In genomic region chr20:45387274-45387673, GRCh38 we compare ENCODE assay signal across 25 cellular contexts. TPM values are rescaled to one million over a fixed set of nuclear protein-coding genes. Genes with fewer than 3 reads are reported as not detected.
"Had no signal": no experiment of that assay in that cellular context is flagged by ENCODE, and none has a peak within 500 bp of the region (broad histone marks: within the 10 kb centered on the region; RNA-seq: fewer than 3 reads in every experiment).

No MANE protein-coding gene starts in this region.

- DNase-seq: Karpas-422, KBM-7, MV-4-11, NCI-H1048, NCI-H1105, NCI-H1417, NCI-H1436 treated with DMSO at 0.1 percent for 48 hours, NCI-H1694 treated with DMSO at 0.1 percent for 48 hours, NCI-H1930, NCI-H2081, NCI-H2107, NCI-H226, NCI-H446, NCI-H510A, NCI-H524 treated with DMSO at 0.1 percent for 48 hours, NCI-H69, NCI-H774, PC-3, SHP77, SK-N-SH, SW 1271 had no signal

- ATAC-seq: Panc1, PC-3 had no signal

- FAIRE-seq: HTR-8/SVneo had no signal

RNA-seq across cellular contexts. Expression of gene TP53TG5, which starts 9.1 kb away (rescaled TPM):
- total RNA-seq: OCI-LY7, PC-3, SK-MEL-5 had no signal

RNA-seq across cellular contexts. Expression of gene SDC4, which starts 39.0 kb away (rescaled TPM):
- total RNA-seq: OCI-LY7 had no signal
